Comparison of ENCODE assay signal across 18 cellular contexts in genomic region chr16:1732071-1732470, GRCh38. TPM values are rescaled to one million over a fixed set of nuclear protein-coding genes. Genes with fewer than 3 reads are reported as not detected.
A peak's percentile ranks its signal among the peaks of the same experiment; 100 is the strongest.
DNase-seq lines count a peak whose midpoint lies in the region; ATAC-seq, FAIRE-seq and TF ChIP-seq lines count a peak whose summit lies in the region.
"Had no signal": no experiment of that assay in that cellular context is flagged by ENCODE, and none has a peak within 500 bp of the region (broad histone marks: within the 10 kb centered on the region; RNA-seq: fewer than 3 reads in every experiment).

No MANE protein-coding gene starts in this region.

- no peak overlapping the region; a peak in 1 of 4 replicates for H3K9ac ChIP-seq in K562 (ENCODE audit: insufficient read depth in 1 of 2, low read depth in 2 of 2, low read length in 2 of 2)
- H3K9ac ChIP-seq: BLaER1 had no signal

- peaks cover 55% of the 10 kb centered on the region; the same call in 2 of the 3 replicates for H3K36me3 ChIP-seq in K562 (ENCODE audit: control insufficient read depth, insufficient read depth, low read length)
- H3K36me3 ChIP-seq in neutrophil = peaks cover 70% of the 10 kb centered on the region

- no peak overlapping the region for H3K4me3 ChIP-seq in K562
- no peak overlapping the region for H3K4me3 ChIP-seq in neutrophil (ENCODE audit: low read depth in 1 of 2, low read length in 1 of 2)
- H3K4me3 ChIP-seq: BLaER1, HAP-1 had no signal

- peak overlapping the region; percentile 63 for H3K27ac Mint-ChIP-seq in activated T-cell treated with anti-CD3 and anti-CD28 coated beads, Interleukin-2, amount 50 U/mL, for 24 hours

- no peak for TF ChIP-seq RAD21 in K562 (CRISPR knock-in tag; conservative IDR thresholded peaks at IDR 0.05 in 1 of 2, IDR thresholded peaks at IDR 0.05 in 1 of 2)

- TF ChIP-seq EP300 in K562 (IDR thresholded peaks at IDR 0.05; ENCODE audit: low read length) = no peak

- no peaks in the 10 kb centered on the region for H3K4me1 Mint-ChIP-seq in activated T-cell treated with anti-CD3 and anti-CD28 coated beads, Interleukin-2, amount 50 U/mL, for 24 hours (ENCODE audit: low read depth)
- peaks cover under 1% of the 10 kb centered on the region for H3K4me1 Mint-ChIP-seq in activated T-cell treated with anti-CD3 and anti-CD28 coated beads, Interleukin-2, amount 50 U/mL, for 4 hours (ENCODE audit: low read depth)

- TF ChIP-seq CTCF in K562 (IDR thresholded peaks at IDR 0.05 in 2 of 3, conservative IDR thresholded peaks at IDR 0.05 in 1 of 3; ENCODE audit: insufficient read depth in 2 of 3, low read depth in 1 of 3, low read length in 3 of 3) = no peak
- TF ChIP-seq CTCF in neutrophil (IDR thresholded peaks at IDR 0.05) = no peak

- WGBS in K562 (ENCODE audit: insufficient coverage, low coverage, missing lambda C conversion rate) = 92% methylated on average over 11 of the region's 14 CpGs

- CTCF ChIA-PET in K562 (lab: Yijun Ruan, JAX; ENCODE audit: low intra/inter-chr PET ratio) = no interaction called here

- H3K27ac ChIP-seq in K562 (ENCODE audit: extremely low read depth, low read depth, low read length) (no peak overlapping the region), neutrophil (peak overlapping the region; percentile 56)
- H3K27ac ChIP-seq: 22Rv1, BLaER1 had no signal

- no peaks in the 10 kb centered on the region for H3K9me1 ChIP-seq in K562 (ENCODE audit: control insufficient read depth, insufficient read depth, low read length)

- H3K27me3 ChIP-seq in K562 (ENCODE audit: control insufficient read depth in 2 of 2, insufficient read depth in 2 of 2, low read length in 2 of 2) = no peaks in the 10 kb centered on the region
- H3K27me3 ChIP-seq in neutrophil = no peaks in the 10 kb centered on the region
- H3K27me3 ChIP-seq: BLaER1 had no signal

- ATAC-seq in activated T-cell treated with anti-CD3 and anti-CD28 coated beads, Interleukin-2, amount 50 U/mL, for 4 hours = no peak
- ATAC-seq in K562 (no peak), Right ventricle myocardium inferior (no peak)

- H3K9me3 ChIP-seq in K562 (replicated peaks; ENCODE audit: control insufficient read depth, insufficient read depth, low read depth, low read length) (peaks cover 24% of the 10 kb centered on the region), neutrophil (no peaks in the 10 kb centered on the region)
- H3K9me3 ChIP-seq: HAP-1 had no signal

- in situ Hi-C loops in K562 (cut with MboI) = no loop called here

- no peak overlapping the region for H3K4me3 Mint-ChIP-seq in activated T-cell treated with anti-CD3 and anti-CD28 coated beads, Interleukin-2, amount 50 U/mL, for 24 hours
- no peak overlapping the region for H3K4me3 Mint-ChIP-seq in activated T-cell treated with anti-CD3 and anti-CD28 coated beads, Interleukin-2, amount 50 U/mL, for 4 hours
- H3K4me3 Mint-ChIP-seq: CD4-positive, alpha-beta memory T cell had no signal

- H3K4me2 ChIP-seq in K562 (ENCODE audit: insufficient read depth, low read length) = no peak overlapping the region
- H3K4me2 ChIP-seq: BLaER1 had no signal

- H4K20me1 ChIP-seq in K562 (replicated peaks; ENCODE audit: control insufficient read depth, insufficient read depth, low read length) = no peaks in the 10 kb centered on the region

- no peak for TF ChIP-seq POLR2A in K562 (conservative IDR thresholded peaks at IDR 0.05)

- no TSS peak for BruUV-seq in K562 (replicated peaks; lab: Mats Ljungman, UMichigan)

- POLR2A ChIA-PET in K562 (lab: Yijun Ruan, JAX) = interaction anchor here (0.5 to 0.7 kb wide), 2 partner anchors 21 to 24 kb away, joined by 3 to 4 read pairs; no protein-coding TSS in a partner anchor

- peaks cover 54% of the 10 kb centered on the region for H3K36me3 Mint-ChIP-seq in activated T-cell treated with anti-CD3 and anti-CD28 coated beads, Interleukin-2, amount 50 U/mL, for 24 hours (ENCODE audit: low read depth)
- H3K36me3 Mint-ChIP-seq in activated T-cell treated with anti-CD3 and anti-CD28 coated beads, Interleukin-2, amount 50 U/mL, for 4 hours (ENCODE audit: insufficient read depth) = peaks cover 10% of the 10 kb centered on the region

- peaks cover 0 to 27% of the 10 kb centered on the region in 2 experiments; a peak in 2 of 5 replicates for H3K4me1 ChIP-seq in K562 (replicated peaks in 1 of 2; ENCODE audit: control insufficient read depth in 2 of 2, insufficient read depth in 2 of 2, low read length in 2 of 2)
- peaks cover 7 to 9% of the 10 kb centered on the region in 2 experiments for H3K4me1 ChIP-seq in neutrophil (ENCODE audit: control insufficient read depth in 1 of 2, insufficient read depth in 1 of 2, low read depth in 1 of 2, low read length in 1 of 2)
- H3K4me1 ChIP-seq: BLaER1, HAP-1 had no signal

- H3K79me2 ChIP-seq in K562 (ENCODE audit: control insufficient read depth, insufficient read depth, low read length) = no peaks in the 10 kb centered on the region; the same call in 2 of the 3 replicates

- intact Hi-C loops in K562 (cut with micrococcal nuclease) = no loop called here
- intact Hi-C loops in Right ventricle myocardium inferior (cut with DNase I) = no loop called here

- H3K27me3 Mint-ChIP-seq in activated T-cell treated with anti-CD3 and anti-CD28 coated beads, Interleukin-2, amount 50 U/mL, for 24 hours = no peaks in the 10 kb centered on the region
- H3K27me3 Mint-ChIP-seq in activated T-cell treated with anti-CD3 and anti-CD28 coated beads, Interleukin-2, amount 50 U/mL, for 4 hours (ENCODE audit: low read depth) = no peaks in the 10 kb centered on the region
- H3K27me3 Mint-ChIP-seq: CD4-positive, alpha-beta memory T cell had no signal

- no peak overlapping the region for H2AFZ ChIP-seq in K562 (ENCODE audit: low read depth, low read length)

- H3K9me3 Mint-ChIP-seq in activated T-cell treated with anti-CD3 and anti-CD28 coated beads, Interleukin-2, amount 50 U/mL, for 24 hours = no peaks in the 10 kb centered on the region
- no peaks in the 10 kb centered on the region for H3K9me3 Mint-ChIP-seq in activated T-cell treated with anti-CD3 and anti-CD28 coated beads, Interleukin-2, amount 50 U/mL, for 4 hours
- H3K9me3 Mint-ChIP-seq: CD4-positive, alpha-beta memory T cell had no signal

- no peak for DNase-seq in activated T-cell treated with anti-CD3 and anti-CD28 coated beads, Interleukin-2, amount 50 U/mL, for 24 hours
- DNase-seq in activated T-cell treated with anti-CD3 and anti-CD28 coated beads, Interleukin-2, amount 50 U/mL, for 4 hours = no peak
- DNase-seq in K562 (ENCODE audit: extremely low read depth in 1 of 4, low spot score in 3 of 4) (no peak), superior temporal gyrus (ENCODE audit: extremely low spot score) (peak; percentile 4), AML-193 (lab: John Stamatoyannopoulos, UW) (no peak), Right ventricle myocardium inferior (ENCODE audit: missing footprints) (no peak), NCI-H345 treated with DMSO at 0.1 percent for 48 hours (lab: John Stamatoyannopoulos, UW; ENCODE audit: unreplicated experiment) (no peak)
- DNase-seq: CD4-positive, alpha-beta memory T cell; DMS153; DMS79 treated with DMSO at 0.1 percent for 48 hours; EL; GOT3 had no signal

- no peak for FAIRE-seq in K562 (lab: Jason Lieb, UNC)
- FAIRE-seq: G401.6, GM12891 had no signal

RNA-seq across cellular contexts. Expression of gene MAPK8IP3, which starts 26.1 kb away (rescaled TPM):
- total RNA-seq in activated T-cell treated with anti-CD3 and anti-CD28 coated beads, Interleukin-2, amount 50 U/mL, for 4 hours = 10 to 100 TPM; 76.3 to 89.4 (median 78.1) TPM
- 161 and 386 TPM in 2 replicates for total RNA-seq in K562 (2011; cell fraction: chromatin; rRNA removed; ENCODE audit: low replicate concordance)
- 222 and 236 TPM in 2 replicates for total RNA-seq in K562 (2011; cell fraction: nucleolus; rRNA removed)
- 131 and 140 TPM in 2 replicates for total RNA-seq in K562 (2011; cell fraction: nucleoplasm; rRNA removed)
- total RNA-seq in K562 (2014; rRNA removed) (28.9 and 37.1 TPM in 2 replicates), K562 (2014; rRNA removed; fragmentation: Illumina TruSeq; extraction: Trizol) (4.6 and 7.1 TPM in 2 replicates), K562 (2015; rRNA removed; fragmentation: Illumina TruSeq; extraction: Trizol) (18.6 and 19.6 TPM in 2 replicates), K562 (2021) (43.7 and 54.8 TPM in 2 replicates), Right ventricle myocardium inferior (66.4 TPM)
- polyA plus RNA-seq in K562 (2011; rRNA removed) (16.7 and 24.4 TPM in 2 replicates), K562 (2014; fragmentation: Illumina TruSeq; extraction: Trizol) (16.7 and 26.0 TPM in 2 replicates), K562 (2014; fragmentation: Nextera tagmentation; extraction: Ambion mirVana) (under 1 TPM; 0.17 to 0.21 TPM), K562 (2014; rRNA removed) (58.7 and 70.8 TPM in 2 replicates)
- 10.9 and 17.7 TPM in 2 replicates for polyA plus RNA-seq in K562 (2011; cell fraction: cytosol; rRNA removed)
- 204 and 313 TPM in 2 replicates for polyA plus RNA-seq in K562 (2011; cell fraction: nucleus; rRNA removed)
- polyA plus RNA-seq in K562 (2012) = 41.6 and 50.3 TPM in 2 replicates
- 11.8 and 17.2 TPM in 2 replicates for polyA minus RNA-seq in K562 (2011; rRNA and poly(A)+ RNA removed)
- polyA minus RNA-seq in K562 (2011; cell fraction: cytosol; rRNA and poly(A)+ RNA removed) = 7.3 and 8.9 TPM in 2 replicates
- polyA minus RNA-seq in K562 (2011; cell fraction: nucleus; rRNA and poly(A)+ RNA removed) = 78.5 and 87.3 TPM in 2 replicates

RNA-seq across cellular contexts. Expression of gene NME3, which starts 39.3 kb away (rescaled TPM):
- total RNA-seq in activated T-cell treated with anti-CD3 and anti-CD28 coated beads, Interleukin-2, amount 50 U/mL, for 4 hours = 10 to 100 TPM; 37.2 to 37.6 (median 37.4) TPM
- 4.5 and 43.9 TPM in 2 replicates for total RNA-seq in K562 (2011; cell fraction: chromatin; rRNA removed; ENCODE audit: low replicate concordance)
- total RNA-seq in K562 (2011; cell fraction: nucleolus; rRNA removed) = 90.4 and 94.7 TPM in 2 replicates
- 25.3 and 29.3 TPM in 2 replicates for total RNA-seq in K562 (2011; cell fraction: nucleoplasm; rRNA removed)
- total RNA-seq in K562 (2014; rRNA removed) = 65.5 and 75.6 TPM in 2 replicates
- 0.32 and 1.1 TPM in 2 replicates for total RNA-seq in K562 (2014; rRNA removed; fragmentation: Illumina TruSeq; extraction: Trizol)
- 11.5 and 15.2 TPM in 2 replicates for total RNA-seq in K562 (2015; rRNA removed; fragmentation: Illumina TruSeq; extraction: Trizol)
- 57.9 and 66.6 TPM in 2 replicates for total RNA-seq in K562 (2021)
- 13.9 and 20.3 TPM in 2 replicates for polyA plus RNA-seq in K562 (2011; rRNA removed)
- polyA plus RNA-seq in K562 (2011; cell fraction: cytosol; rRNA removed) = 30.9 and 115 TPM in 2 replicates
- polyA plus RNA-seq in K562 (2011; cell fraction: nucleus; rRNA removed) = 128 and 208 TPM in 2 replicates
- polyA plus RNA-seq in K562 (2012) = 44.6 and 58.7 TPM in 2 replicates
- polyA plus RNA-seq in K562 (2014; fragmentation: Illumina TruSeq; extraction: Trizol) = 1.1 and 11.5 TPM in 2 replicates
- 1 to 10 TPM in 1 of 2 experiments, under 1 TPM in 1; 0.68 to 4.2 TPM for polyA plus RNA-seq in K562 (2014; fragmentation: Nextera tagmentation; extraction: Ambion mirVana)
- polyA plus RNA-seq in K562 (2014; rRNA removed) = 70.3 and 76.3 TPM in 2 replicates
- 0.96 and 1.3 TPM in 2 replicates for polyA minus RNA-seq in K562 (2011; rRNA and poly(A)+ RNA removed)
- polyA minus RNA-seq in K562 (2011; cell fraction: cytosol; rRNA and poly(A)+ RNA removed) = 9.6 and 11.4 TPM in 2 replicates
- polyA minus RNA-seq in K562 (2011; cell fraction: nucleus; rRNA and poly(A)+ RNA removed) = 26.0 and 31.0 TPM in 2 replicates
- 33.9 TPM for total RNA-seq in Right ventricle myocardium inferior

RNA-seq across cellular contexts. Expression of gene EME2, which starts 40.5 kb away (rescaled TPM):
- 10 to 100 TPM; 30.4 to 39.1 (median 35.7) TPM for total RNA-seq in activated T-cell treated with anti-CD3 and anti-CD28 coated beads, Interleukin-2, amount 50 U/mL, for 4 hours
- 24.0 and 77.3 TPM in 2 replicates for total RNA-seq in K562 (2011; cell fraction: chromatin; rRNA removed; ENCODE audit: low replicate concordance)
- total RNA-seq in K562 (2011; cell fraction: nucleolus; rRNA removed) = 56.5 and 58.8 TPM in 2 replicates
- total RNA-seq in K562 (2011; cell fraction: nucleoplasm; rRNA removed) = 26.8 and 26.9 TPM in 2 replicates
- total RNA-seq in K562 (2014; rRNA removed) = 10.6 and 14.7 TPM in 2 replicates
- total RNA-seq in K562 (2014; rRNA removed; fragmentation: Illumina TruSeq; extraction: Trizol) = 1.1 and 1.6 TPM in 2 replicates
- 5.4 and 6.9 TPM in 2 replicates for total RNA-seq in K562 (2015; rRNA removed; fragmentation: Illumina TruSeq; extraction: Trizol)
- 19.9 and 20.5 TPM in 2 replicates for total RNA-seq in K562 (2021)
- 3.3 and 6.2 TPM in 2 replicates for polyA plus RNA-seq in K562 (2011; rRNA removed)
- 3.2 and 8.1 TPM in 2 replicates for polyA plus RNA-seq in K562 (2011; cell fraction: cytosol; rRNA removed)
- 46.3 and 81.6 TPM in 2 replicates for polyA plus RNA-seq in K562 (2011; cell fraction: nucleus; rRNA removed)
- polyA plus RNA-seq in K562 (2012) = 7.6 and 8.4 TPM in 2 replicates
- 3.5 and 5.3 TPM in 2 replicates for polyA plus RNA-seq in K562 (2014; fragmentation: Illumina TruSeq; extraction: Trizol)
- under 1 TPM; 0.35 to 0.42 TPM for polyA plus RNA-seq in K562 (2014; fragmentation: Nextera tagmentation; extraction: Ambion mirVana)
- polyA plus RNA-seq in K562 (2014; rRNA removed) = 17.3 and 19.8 TPM in 2 replicates
- 1.7 and 2.1 TPM in 2 replicates for polyA minus RNA-seq in K562 (2011; rRNA and poly(A)+ RNA removed)
- 4.7 and 5.0 TPM in 2 replicates for polyA minus RNA-seq in K562 (2011; cell fraction: cytosol; rRNA and poly(A)+ RNA removed)
- polyA minus RNA-seq in K562 (2011; cell fraction: nucleus; rRNA and poly(A)+ RNA removed) = 20.8 and 22.9 TPM in 2 replicates
- total RNA-seq in Right ventricle myocardium inferior = 8.2 TPM

RNA-seq across cellular contexts. Expression of gene MRPS34, which starts 40.9 kb away (rescaled TPM):
- total RNA-seq in activated T-cell treated with anti-CD3 and anti-CD28 coated beads, Interleukin-2, amount 50 U/mL, for 4 hours = 100 to 1,000 TPM; 223 to 288 (median 265) TPM
- 21.2 and 69.4 TPM in 2 replicates for total RNA-seq in K562 (2011; cell fraction: chromatin; rRNA removed; ENCODE audit: low replicate concordance)
- total RNA-seq in K562 (2011; cell fraction: nucleolus; rRNA removed) = 82.5 and 101 TPM in 2 replicates
- 42.6 and 57.2 TPM in 2 replicates for total RNA-seq in K562 (2011; cell fraction: nucleoplasm; rRNA removed)
- total RNA-seq in K562 (2014; rRNA removed) = 334 and 370 TPM in 2 replicates
- 70.9 and 92.7 TPM in 2 replicates for total RNA-seq in K562 (2014; rRNA removed; fragmentation: Illumina TruSeq; extraction: Trizol)
- 188 and 213 TPM in 2 replicates for total RNA-seq in K562 (2015; rRNA removed; fragmentation: Illumina TruSeq; extraction: Trizol)
- 230 and 244 TPM in 2 replicates for total RNA-seq in K562 (2021)
- polyA plus RNA-seq in K562 (2011; rRNA removed) = 92.8 and 97.8 TPM in 2 replicates
- 104 and 232 TPM in 2 replicates for polyA plus RNA-seq in K562 (2011; cell fraction: cytosol; rRNA removed)
- 111 and 142 TPM in 2 replicates for polyA plus RNA-seq in K562 (2011; cell fraction: nucleus; rRNA removed)
- 116 and 130 TPM in 2 replicates for polyA plus RNA-seq in K562 (2012)
- polyA plus RNA-seq in K562 (2014; fragmentation: Illumina TruSeq; extraction: Trizol) = 70.4 and 139 TPM in 2 replicates
- 10 to 100 TPM in 1 of 2 experiments, 1 to 10 TPM in 1; 5.2 to 10.9 TPM for polyA plus RNA-seq in K562 (2014; fragmentation: Nextera tagmentation; extraction: Ambion mirVana)
- 252 and 261 TPM in 2 replicates for polyA plus RNA-seq in K562 (2014; rRNA removed)
- 34.1 and 34.5 TPM in 2 replicates for polyA minus RNA-seq in K562 (2011; rRNA and poly(A)+ RNA removed)
- 54.0 and 82.0 TPM in 2 replicates for polyA minus RNA-seq in K562 (2011; cell fraction: cytosol; rRNA and poly(A)+ RNA removed)
- polyA minus RNA-seq in K562 (2011; cell fraction: nucleus; rRNA and poly(A)+ RNA removed) = 29.9 and 37.0 TPM in 2 replicates
- total RNA-seq in Right ventricle myocardium inferior = 80.8 TPM

RNA-seq across cellular contexts. Expression of gene SPSB3, which starts 50.3 kb away (rescaled TPM):
- 10 to 100 TPM; 15.5 to 20.8 (median 16.8) TPM for total RNA-seq in activated T-cell treated with anti-CD3 and anti-CD28 coated beads, Interleukin-2, amount 50 U/mL, for 4 hours
- total RNA-seq in K562 (2011; cell fraction: chromatin; rRNA removed; ENCODE audit: low replicate concordance) = 26.2 and 74.9 TPM in 2 replicates
- 64.9 and 70.4 TPM in 2 replicates for total RNA-seq in K562 (2011; cell fraction: nucleolus; rRNA removed)
- total RNA-seq in K562 (2011; cell fraction: nucleoplasm; rRNA removed) = 32.1 and 39.0 TPM in 2 replicates
- total RNA-seq in K562 (2014; rRNA removed) = 22.9 and 25.2 TPM in 2 replicates
- total RNA-seq in K562 (2014; rRNA removed; fragmentation: Illumina TruSeq; extraction: Trizol) = 2.1 and 2.2 TPM in 2 replicates
- total RNA-seq in K562 (2015; rRNA removed; fragmentation: Illumina TruSeq; extraction: Trizol) = 7.1 and 9.5 TPM in 2 replicates
- 20.9 and 22.1 TPM in 2 replicates for total RNA-seq in K562 (2021)
- polyA plus RNA-seq in K562 (2011; rRNA removed) = 11.9 and 20.4 TPM in 2 replicates
- 22.4 and 38.9 TPM in 2 replicates for polyA plus RNA-seq in K562 (2011; cell fraction: cytosol; rRNA removed)
- 113 and 172 TPM in 2 replicates for polyA plus RNA-seq in K562 (2011; cell fraction: nucleus; rRNA removed)
- polyA plus RNA-seq in K562 (2012) = 15.5 and 42.6 TPM in 2 replicates
- polyA plus RNA-seq in K562 (2014; fragmentation: Illumina TruSeq; extraction: Trizol) = 3.9 and 10.0 TPM in 2 replicates
- 1 to 10 TPM in 1 of 2 experiments, under 1 TPM in 1; 0.39 to 1.3 TPM for polyA plus RNA-seq in K562 (2014; fragmentation: Nextera tagmentation; extraction: Ambion mirVana)
- polyA plus RNA-seq in K562 (2014; rRNA removed) = 29.4 and 37.4 TPM in 2 replicates
- 3.1 and 4.7 TPM in 2 replicates for polyA minus RNA-seq in K562 (2011; rRNA and poly(A)+ RNA removed)
- polyA minus RNA-seq in K562 (2011; cell fraction: cytosol; rRNA and poly(A)+ RNA removed) = 5.5 and 9.3 TPM in 2 replicates
- polyA minus RNA-seq in K562 (2011; cell fraction: nucleus; rRNA and poly(A)+ RNA removed) = 16.6 and 19.7 TPM in 2 replicates
- total RNA-seq in Right ventricle myocardium inferior = 36.1 TPM
